In the genomic region with DNA sequence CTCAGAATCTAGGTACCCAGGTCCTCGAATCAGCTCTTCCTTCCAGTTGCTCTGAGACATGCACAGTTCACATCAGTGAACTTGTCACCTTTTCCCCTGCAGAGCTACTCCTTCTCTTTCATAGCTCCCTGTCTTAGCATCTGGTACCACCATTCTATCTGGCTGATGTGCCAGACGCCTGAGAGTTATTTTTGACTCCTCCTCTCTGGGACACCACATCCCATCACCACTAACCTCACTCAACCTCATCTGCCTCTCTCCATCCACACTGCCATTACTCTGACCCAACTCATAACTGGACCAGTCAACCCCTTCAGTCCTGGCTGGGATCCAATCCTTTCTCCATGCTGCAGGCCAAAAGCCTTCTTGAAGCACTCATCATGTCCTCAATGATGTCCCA, we compare ENCODE assay signal across 26 cellular contexts. TPM values are rescaled to one million over a fixed set of nuclear protein-coding genes. Genes with fewer than 3 reads are reported as not detected.
DNase-seq lines count a peak whose midpoint lies in the region; ATAC-seq and TF ChIP-seq lines count a peak whose summit lies in the region.
"Had no signal": no experiment of that assay in that cellular context is flagged by ENCODE, and none has a peak within 500 bp of the region (broad histone marks: within the 10 kb centered on the region; RNA-seq: fewer than 3 reads in every experiment).

No MANE protein-coding gene starts in this region.

- WGBS in lower leg skin, 2 donors: 82 to 89% methylated on average over 2 of the region's 2 CpGs

- H3K27ac Mint-ChIP-seq in stimulated activated naive CD8-positive, alpha-beta T cell treated with anti-CD3 and anti-CD28 coated beads, Interleukin-15, amount 100 ng/mL, for 72 hours: no peak overlapping the region
- H3K27ac Mint-ChIP-seq in activated naive CD8-positive, alpha-beta T cell treated with anti-CD3 and anti-CD28 coated beads, Interleukin-2, amount 10 ng/mL, durations not matched to agents 7 days and 5 days: no peak overlapping the region
- H3K27ac Mint-ChIP-seq: CD4-positive, alpha-beta T cell had no signal

- H3K9me3 ChIP-seq in left lung: no peaks in the 10 kb centered on the region
- H3K9me3 ChIP-seq: A549, SJCRH30 had no signal

- H3K27ac ChIP-seq in left lung: no peak overlapping the region
- H3K27ac ChIP-seq: A549; BLaER1 treated with 17β-estradiol and CSF1 and Interleukin-3, amounts not matched to agents 10 nM and 100 nM; SJCRH30 had no signal

- no peak for TF ChIP-seq POLR2A in lower leg skin (IDR thresholded peaks at IDR 0.05)

- intact Hi-C loops in left lung (cut with DNase I): no loop called here
- intact Hi-C loops in lower leg skin (cut with DNase I; ENCODE audit: low total_unique reads): no loop called here

- no peak overlapping the region for H3K4me3 Mint-ChIP-seq in stimulated activated naive CD8-positive, alpha-beta T cell treated with anti-CD3 and anti-CD28 coated beads, Interleukin-15, amount 100 ng/mL, for 72 hours
- H3K4me3 Mint-ChIP-seq in activated naive CD8-positive, alpha-beta T cell treated with anti-CD3 and anti-CD28 coated beads, Interleukin-2, amount 10 ng/mL, durations not matched to agents 7 days and 5 days: no peak overlapping the region
- H3K4me3 Mint-ChIP-seq: CD4-positive, alpha-beta T cell had no signal

- DNase-seq in stimulated activated naive CD8-positive, alpha-beta T cell treated with anti-CD3 and anti-CD28 coated beads, Interleukin-15, amount 100 ng/mL, for 72 hours: no peak
- no peak for DNase-seq in stimulated activated naive CD8-positive, alpha-beta T cell treated with anti-CD3 and anti-CD28 coated beads, Interleukin-15, Interleukin-2, amounts not matched to agents 100 U/mL and 50 U/mL, for 24 hours
- no peak for DNase-seq in activated naive CD8-positive, alpha-beta T cell treated with anti-CD3 and anti-CD28 coated beads, Interleukin-2, amount 10 ng/mL, durations not matched to agents 7 days and 5 days
- DNase-seq in myocyte (ENCODE audit: low read depth) (peak; percentile 6), left lung (no peak), lower leg skin (ENCODE audit: low spot score in 2 of 2) (no peak), GM20000 (ENCODE audit: low spot score) (no peak)
- DNase-seq: AML-193; CD4-positive, alpha-beta T cell; H7; KBM-7; MV-4-11; NCI-H1105; NCI-H146; NCI-H1930; NCI-H2107; NCI-H524; NCI-H748 treated with DMSO at 0.1 percent for 48 hours; NK-92 treated with Interleukin-12 subunit alpha and Interleukin-12 subunit beta, amount 100 ng/mL, for 24 hours; PC-3; SJCRH30 had no signal

- TF ChIP-seq CTCF in left lung (IDR thresholded peaks at IDR 0.05): no peak
- no peak for TF ChIP-seq CTCF in lower leg skin (IDR thresholded peaks at IDR 0.05)
- TF ChIP-seq CTCF in GM20000 (IDR thresholded peaks at IDR 0.05; ENCODE audit: extremely low read depth, missing control alignments): no peak

- peaks cover 13% of the 10 kb centered on the region for H3K4me1 Mint-ChIP-seq in stimulated activated naive CD8-positive, alpha-beta T cell treated with anti-CD3 and anti-CD28 coated beads, Interleukin-15, amount 100 ng/mL, for 72 hours
- H3K4me1 Mint-ChIP-seq in activated naive CD8-positive, alpha-beta T cell treated with anti-CD3 and anti-CD28 coated beads, Interleukin-2, amount 10 ng/mL, durations not matched to agents 7 days and 5 days: peaks cover 21% of the 10 kb centered on the region

- peaks cover 21% of the 10 kb centered on the region for H3K36me3 Mint-ChIP-seq in activated naive CD8-positive, alpha-beta T cell treated with anti-CD3 and anti-CD28 coated beads, Interleukin-2, amount 10 ng/mL, durations not matched to agents 7 days and 5 days

- H3K9me3 Mint-ChIP-seq in stimulated activated naive CD8-positive, alpha-beta T cell treated with anti-CD3 and anti-CD28 coated beads, Interleukin-15, amount 100 ng/mL, for 72 hours: peaks cover 15 to 23% of the 10 kb centered on the region in 2 donors
- peaks cover 12% of the 10 kb centered on the region for H3K9me3 Mint-ChIP-seq in activated naive CD8-positive, alpha-beta T cell treated with anti-CD3 and anti-CD28 coated beads, Interleukin-2, amount 10 ng/mL, durations not matched to agents 7 days and 5 days

- peak; percentile 63 for ATAC-seq in stimulated activated naive CD8-positive, alpha-beta T cell treated with anti-CD3 and anti-CD28 coated beads, Interleukin-15, amount 100 ng/mL, for 72 hours
- ATAC-seq in stimulated activated naive CD8-positive, alpha-beta T cell treated with anti-CD3 and anti-CD28 coated beads, Interleukin-15, Interleukin-2, amounts not matched to agents 100 U/mL and 50 U/mL, for 24 hours: no peak
- peak; percentile 52 for ATAC-seq in activated naive CD8-positive, alpha-beta T cell treated with anti-CD3 and anti-CD28 coated beads, Interleukin-2, amount 10 ng/mL, durations not matched to agents 7 days and 5 days (ENCODE audit: low read depth)
- no peak for ATAC-seq in left lung
- ATAC-seq: A549, PC-3, Right ventricle myocardium inferior, SK-N-SH treated with all-trans-retinoic acid at 6 μM for 48 hours had no signal

- H3K4me3 ChIP-seq in left lung (no peak overlapping the region), lower leg skin (ENCODE audit: low read depth, poor library complexity, severe bottlenecking) (no peak overlapping the region)
- H3K4me3 ChIP-seq: A549; BLaER1 treated with 17β-estradiol and CSF1 and Interleukin-3, amounts not matched to agents 10 nM and 100 nM; SJCRH30 had no signal

- no peaks in the 10 kb centered on the region for H3K4me1 ChIP-seq in left lung
- H3K4me1 ChIP-seq: A549; BLaER1 treated with 17β-estradiol and CSF1 and Interleukin-3, amounts not matched to agents 10 nM and 100 nM; SJCRH30 had no signal

- peaks cover 0 to 3% of the 10 kb centered on the region in 2 donors for H3K36me3 ChIP-seq in left lung
- H3K36me3 ChIP-seq: SJCRH30 had no signal

- no peaks in the 10 kb centered on the region for H3K27me3 ChIP-seq in left lung
- H3K27me3 ChIP-seq: BLaER1 treated with 17β-estradiol and CSF1 and Interleukin-3, amounts not matched to agents 10 nM and 100 nM had no signal

- POLR2A ChIA-PET in activated naive CD8-positive, alpha-beta T cell treated with anti-CD3 and anti-CD28 coated beads, Interleukin-2, amount 10 ng/mL, durations not matched to agents 7 days and 5 days (lab: Charles Lee): no interaction called here

- peaks cover 13% of the 10 kb centered on the region for H3K27me3 Mint-ChIP-seq in stimulated activated naive CD8-positive, alpha-beta T cell treated with anti-CD3 and anti-CD28 coated beads, Interleukin-15, amount 100 ng/mL, for 72 hours
- H3K27me3 Mint-ChIP-seq in activated naive CD8-positive, alpha-beta T cell treated with anti-CD3 and anti-CD28 coated beads, Interleukin-2, amount 10 ng/mL, durations not matched to agents 7 days and 5 days: peaks cover 10% of the 10 kb centered on the region
- H3K27me3 Mint-ChIP-seq: CD4-positive, alpha-beta T cell had no signal

RNA-seq across cellular contexts. Expression of gene SLC2A9, which starts 44.5 kb away (rescaled TPM):
- 1 to 10 TPM in 1 of 2 experiments, under 1 TPM in 1; 0.77 to 1.6 TPM for total RNA-seq in activated naive CD8-positive, alpha-beta T cell treated with anti-CD3 and anti-CD28 coated beads, Interleukin-2, amount 10 ng/mL, durations not matched to agents 7 days and 5 days
- total RNA-seq in myocyte (0.68 and 0.72 TPM in 2 replicates), left lung (10 to 100 TPM; 10.6 to 19.0 TPM), lower leg skin (10 to 100 TPM in 1 of 4 donors, 1 to 10 TPM in 2, under 1 TPM in 1; 0.46 to 10.1 (median 3.1) TPM)
- 0.39 TPM for polyA plus RNA-seq in myocyte (2012)
- total RNA-seq: H7, RPMI7951 had no signal

Comparison
In these comparisons a context has a peak if more than half of its experiments do, and no peak if none do; other contexts are left out.
1. ATAC-seq: peak in stimulated activated naive CD8-positive, alpha-beta T cell treated with anti-CD3 and anti-CD28 coated beads, Interleukin-15, amount 100 ng/mL, for 72 hours (single experiment) and activated naive CD8-positive, alpha-beta T cell treated with anti-CD3 and anti-CD28 coated beads, Interleukin-2, amount 10 ng/mL, durations not matched to agents 7 days and 5 days (single experiment); none in stimulated activated naive CD8-positive, alpha-beta T cell treated with anti-CD3 and anti-CD28 coated beads, Interleukin-15, Interleukin-2, amounts not matched to agents 100 U/mL and 50 U/mL, for 24 hours (single experiment) and left lung (single experiment).